20 cellular contexts compared by ENCODE assay signal in genomic region chr6:168584251-168584650, GRCh38.
"Had no signal": no experiment of that assay in that cellular context is flagged by ENCODE, and none has a peak within 500 bp of the region (broad histone marks: within the 10 kb centered on the region; RNA-seq: fewer than 3 reads in every experiment).

No MANE protein-coding gene starts in this region.

- H3K4me3 ChIP-seq: body of pancreas, coronary artery, psoas muscle, tibial nerve had no signal

- H3K4me1 Mint-ChIP-seq: activated CD4-positive, alpha-beta T cell treated with anti-CD3 and anti-CD28 coated beads, Interleukin-2, amount 10 ng/mL, durations not matched to agents 7 days and 5 days; activated naive CD8-positive, alpha-beta T cell treated with anti-CD3 and anti-CD28 coated beads, Interleukin-2, amount 50 U/mL, for 24 hours; memory B cell had no signal

- H3K27ac Mint-ChIP-seq: activated CD4-positive, alpha-beta T cell treated with anti-CD3 and anti-CD28 coated beads, Interleukin-2, amount 10 ng/mL, durations not matched to agents 7 days and 5 days; activated naive CD8-positive, alpha-beta T cell treated with anti-CD3 and anti-CD28 coated beads, Interleukin-2, amount 50 U/mL, for 24 hours; memory B cell; T-helper 1 cell treated with Interleukin-12 subunit alpha and Interleukin-12 subunit beta and Interleukin-4 antibody, amounts not matched to agents 30 μg/mL and 1 μg/mL, for 36 hours had no signal

- H3K27ac ChIP-seq: body of pancreas, coronary artery, psoas muscle had no signal

- H3K9me3 ChIP-seq: body of pancreas, psoas muscle, tibial nerve had no signal

- H3K27me3 Mint-ChIP-seq: activated CD4-positive, alpha-beta T cell treated with anti-CD3 and anti-CD28 coated beads, Interleukin-2, amount 10 ng/mL, durations not matched to agents 7 days and 5 days; memory B cell had no signal

- H3K36me3 Mint-ChIP-seq: memory B cell had no signal

- DNase-seq: activated CD4-positive, alpha-beta T cell treated with anti-CD3 and anti-CD28 coated beads, Interleukin-2, amount 10 ng/mL, durations not matched to agents 7 days and 5 days; activated CD4-positive, CD25-positive, alpha-beta regulatory T cell; activated CD8-positive, alpha-beta memory T cell treated with anti-CD3 and anti-CD28 coated beads for 24 hours; activated naive CD4-positive, alpha-beta T cell treated with Interleukin-2 at 50 U/mL for 16 hours; activated naive CD8-positive, alpha-beta T cell treated with anti-CD3 and anti-CD28 coated beads, Interleukin-2, amount 50 U/mL, for 24 hours; central memory CD4-positive, alpha-beta T cell; effector CD8-positive, alpha-beta T cell; hypothalamus; psoas muscle; stimulated activated CD4-positive, alpha-beta T cell treated with anti-CD3 and anti-CD28 coated beads, Interleukin-12 subunit alpha, Interleukin-12 subunit beta, amount 100 ng/mL, for 4 hours; stimulated activated CD4-positive, alpha-beta T cell treated with anti-CD3 and anti-CD28 coated beads, Interleukin-2, amount 100 ng/mL, for 48 hours; stimulated activated naive CD8-positive, alpha-beta T cell treated with anti-CD3 and anti-CD28 coated beads, Interleukin-15, Interleukin-2, amounts not matched to agents 100 U/mL and 50 U/mL, for 24 hours had no signal

- H3K4me1 ChIP-seq: body of pancreas, psoas muscle had no signal

- FAIRE-seq: TTC549 had no signal

- H3K27me3 ChIP-seq: body of pancreas, tibial nerve had no signal

- H3K36me3 ChIP-seq: tibial nerve had no signal

- H3K4me3 Mint-ChIP-seq: activated CD4-positive, alpha-beta T cell treated with anti-CD3 and anti-CD28 coated beads, Interleukin-2, amount 10 ng/mL, durations not matched to agents 7 days and 5 days; activated naive CD8-positive, alpha-beta T cell treated with anti-CD3 and anti-CD28 coated beads, Interleukin-2, amount 50 U/mL, for 24 hours; memory B cell; nephron; T-helper 1 cell treated with Interleukin-12 subunit alpha and Interleukin-12 subunit beta and Interleukin-4 antibody, amounts not matched to agents 30 μg/mL and 1 μg/mL, for 36 hours had no signal

- H3K9me3 Mint-ChIP-seq: activated CD4-positive, alpha-beta T cell treated with anti-CD3 and anti-CD28 coated beads, Interleukin-2, amount 10 ng/mL, durations not matched to agents 7 days and 5 days; activated naive CD8-positive, alpha-beta T cell treated with anti-CD3 and anti-CD28 coated beads, Interleukin-2, amount 50 U/mL, for 24 hours; memory B cell; T-helper 1 cell treated with Interleukin-12 subunit alpha and Interleukin-12 subunit beta and Interleukin-4 antibody, amounts not matched to agents 30 μg/mL and 1 μg/mL, for 36 hours had no signal

- ATAC-seq: activated naive CD8-positive, alpha-beta T cell treated with anti-CD3 and anti-CD28 coated beads, Interleukin-2, amount 50 U/mL, for 24 hours; psoas muscle; SK-N-SH treated with all-trans-retinoic acid at 6 μM for 48 hours; stimulated activated naive CD8-positive, alpha-beta T cell treated with anti-CD3 and anti-CD28 coated beads, Interleukin-15, Interleukin-2, amounts not matched to agents 100 U/mL and 50 U/mL, for 24 hours had no signal
